25 cellular contexts compared by ENCODE assay signal in genomic region chr11:70242885-70243284, GRCh38.
"Had no signal": no experiment of that assay in that cellular context is flagged by ENCODE, and none has a peak within 500 bp of the region (broad histone marks: within the 10 kb centered on the region; RNA-seq: fewer than 3 reads in every experiment).

No MANE protein-coding gene starts in this region.

- H3K79me2 ChIP-seq: parathyroid adenoma had no signal

- H3K4me3 ChIP-seq: left ventricle myocardium inferior, neural progenitor cell, psoas muscle, testis, transverse colon had no signal

- H2AFZ ChIP-seq: neural progenitor cell, parathyroid adenoma had no signal

- H3K4me2 ChIP-seq: neural progenitor cell had no signal

- H3K36me3 ChIP-seq: left ventricle myocardium inferior, neural progenitor cell, transverse colon had no signal

- FAIRE-seq: colon, frontal cortex, islet of Langerhans, TTC549 had no signal

- H3K27me3 ChIP-seq: neural progenitor cell, testis, transverse colon had no signal

- H3K4me1 ChIP-seq: left ventricle myocardium inferior, neural progenitor cell, parathyroid adenoma, psoas muscle, testis, transverse colon had no signal

- H3K9ac ChIP-seq: neural progenitor cell, parathyroid adenoma had no signal

- DNase-seq: activated CD4-positive, alpha-beta T cell treated with anti-CD3 and anti-CD28 coated beads for 4 hours; activated CD4-positive, alpha-beta T cell treated with anti-CD3 and anti-CD28 coated beads, Interleukin-2, amount 50 U/mL, for 4 hours; activated CD8-positive, alpha-beta memory T cell treated with anti-CD3 and anti-CD28 coated beads for 24 hours; activated gamma-delta T cell treated with Interleukin-2 at 50 U/mL for 16 hours; activated naive CD4-positive, alpha-beta T cell treated with anti-CD3 and anti-CD28 coated beads, Interleukin-2, amount 50 U/mL, for 16 hours; amniotic stem cell; effector CD8-positive, alpha-beta T cell; left ventricle myocardium inferior; mammary epithelial cell; midbrain; naive thymus-derived CD8-positive, alpha-beta T cell; occipital lobe; stimulated activated CD4-positive, alpha-beta T cell treated with anti-CD3 and anti-CD28 coated beads, Interleukin-4, amount 100 ng/mL, for 1 hour; stimulated activated naive CD8-positive, alpha-beta T cell treated with anti-CD3 and anti-CD28 coated beads, Interleukin-15, Interleukin-2, amounts not matched to agents 100 U/mL and 50 U/mL, for 24 hours; T-helper 9 cell; testis; transverse colon had no signal

- ATAC-seq: naive thymus-derived CD8-positive, alpha-beta T cell; psoas muscle; stimulated activated naive CD8-positive, alpha-beta T cell treated with anti-CD3 and anti-CD28 coated beads, Interleukin-15, Interleukin-2, amounts not matched to agents 100 U/mL and 50 U/mL, for 24 hours had no signal

- H3K9me3 ChIP-seq: left ventricle myocardium inferior, psoas muscle, testis, transverse colon had no signal

- H3K27ac ChIP-seq: left ventricle myocardium inferior, neural progenitor cell, parathyroid adenoma, psoas muscle, testis, transverse colon, VCaP had no signal
